Comparison of ENCODE assay signal across 16 cellular contexts in genomic region chr9:38000332-38000731, GRCh38.
DNase-seq lines count a peak whose midpoint lies in the region; ATAC-seq and TF ChIP-seq lines count a peak whose summit lies in the region.
"Had no signal": no experiment of that assay in that cellular context is flagged by ENCODE, and none has a peak within 500 bp of the region (broad histone marks: within the 10 kb centered on the region; RNA-seq: fewer than 3 reads in every experiment).

No MANE protein-coding gene starts in this region.

- TF ChIP-seq RAD21 in HCT116 (IDR thresholded peaks at IDR 0.05; ENCODE audit: low read depth), result no peak

- H3K27me3 ChIP-seq in HCT116 (ENCODE audit: insufficient read depth, low read length) (no peaks in the 10 kb centered on the region), RWPE2 (ENCODE audit: insufficient read depth, poor library complexity, severe bottlenecking) (no peaks in the 10 kb centered on the region), gastrocnemius medialis (no peaks in the 10 kb centered on the region), right cardiac atrium (ENCODE audit: control insufficient read depth, insufficient read depth) (no peaks in the 10 kb centered on the region)
- H3K27me3 ChIP-seq: foreskin keratinocyte had no signal

- H2AFZ ChIP-seq in HCT116 (ENCODE audit: low read depth, low read length, poor library complexity, severe bottlenecking), result no peak overlapping the region

- peak overlapping the region; percentile 58 for H3K27ac Mint-ChIP-seq in stimulated activated memory B cell treated with anti-CD40 and anti-IgM and Interleukin-4, amounts not matched to agents 10 μg/mL and 1 μg/mL and 100 μg/mL, for 72 hours
- H3K27ac Mint-ChIP-seq: activated naive CD4-positive, alpha-beta T cell treated with anti-CD3 and anti-CD28 coated beads, Interleukin-2, amount 50 U/mL, for 24 hours had no signal

- intact Hi-C loops in HCT116 (cut with micrococcal nuclease) (no loop called here), gastrocnemius medialis (cut with DNase I; ENCODE audit: low total_unique reads) (no loop called here), right cardiac atrium (cut with DNase I) (no loop called here)

- H3K36me3 ChIP-seq in HCT116 (ENCODE audit: control insufficient read depth in 1 of 2, insufficient read depth in 2 of 2, low read length in 2 of 2) (no peaks in the 10 kb centered on the region), RWPE2 (ENCODE audit: low read depth) (peaks cover 2% of the 10 kb centered on the region), gastrocnemius medialis (no peaks in the 10 kb centered on the region)
- H3K36me3 ChIP-seq: lower lobe of right lung had no signal

- H3K4me3 ChIP-seq in HCT116 (replicated peaks in 1 of 2; ENCODE audit: low read depth in 1 of 2, low read length in 2 of 2) (no peak overlapping the region; a peak in 1 of 4 replicates), RWPE2 (ENCODE audit: severe bottlenecking) (no peak overlapping the region), epithelial cell of proximal tubule (ENCODE audit: low read depth, low read length) (no peak overlapping the region), gastrocnemius medialis (no peak overlapping the region), right cardiac atrium (ENCODE audit: low read length) (no peak overlapping the region)
- H3K4me3 ChIP-seq: lower lobe of right lung had no signal

- H3K9ac ChIP-seq in HCT116 (ENCODE audit: low read length), result peak overlapping the region; percentile 51

- TF ChIP-seq POLR2A in HCT116 (IDR thresholded peaks at IDR 0.05; ENCODE audit: borderline replicate concordance, extremely low read depth, insufficient read depth, insufficient read length), result no peak
- TF ChIP-seq POLR2A in gastrocnemius medialis (IDR thresholded peaks at IDR 0.05), result no peak

- H3K9me2 ChIP-seq in HCT116 (ENCODE audit: insufficient read depth), result no peaks in the 10 kb centered on the region

- no peaks in the 10 kb centered on the region for H3K9me3 Mint-ChIP-seq in stimulated activated memory B cell treated with anti-CD40 and anti-IgM and Interleukin-4, amounts not matched to agents 10 μg/mL and 1 μg/mL and 100 μg/mL, for 72 hours
- H3K9me3 Mint-ChIP-seq: activated naive CD4-positive, alpha-beta T cell treated with anti-CD3 and anti-CD28 coated beads, Interleukin-2, amount 50 U/mL, for 24 hours; CD14-positive monocyte; nephron had no signal

- CTCF ChIA-PET in HCT116 (lab: Charles Lee), result interaction anchor here (2.2 kb wide), 1 partner anchor 87 kb away, joined by 10 read pairs; no protein-coding TSS in a partner anchor

- H3K79me2 ChIP-seq in HCT116 (ENCODE audit: insufficient read depth, low read length), result peaks cover 82% of the 10 kb centered on the region

- H4K20me1 ChIP-seq in HCT116 (ENCODE audit: insufficient read depth), result no peaks in the 10 kb centered on the region; the same call in 1 of the 2 replicates

- DNase-seq in HCT116 (ENCODE audit: low read depth, low spot score), result no peak
- no peak for DNase-seq in RWPE2 (ENCODE audit: low spot score)
- DNase-seq in epithelial cell of proximal tubule (ENCODE audit: low read depth), result no peak
- no peak for DNase-seq in gastrocnemius medialis
- DNase-seq in right cardiac atrium, result no peak
- DNase-seq: activated T-cell treated with anti-CD3 and anti-CD28 coated beads for 4 hours, lower lobe of right lung, NCI-H2171 treated with DMSO at 0.1 percent for 48 hours, retina, SIG-M5 had no signal

- no peaks in the 10 kb centered on the region for H3K36me3 Mint-ChIP-seq in stimulated activated memory B cell treated with anti-CD40 and anti-IgM and Interleukin-4, amounts not matched to agents 10 μg/mL and 1 μg/mL and 100 μg/mL, for 72 hours
- H3K36me3 Mint-ChIP-seq: activated naive CD4-positive, alpha-beta T cell treated with anti-CD3 and anti-CD28 coated beads, Interleukin-2, amount 50 U/mL, for 24 hours had no signal

- no peak overlapping the region for H3K4me3 Mint-ChIP-seq in stimulated activated memory B cell treated with anti-CD40 and anti-IgM and Interleukin-4, amounts not matched to agents 10 μg/mL and 1 μg/mL and 100 μg/mL, for 72 hours
- H3K4me3 Mint-ChIP-seq: activated naive CD4-positive, alpha-beta T cell treated with anti-CD3 and anti-CD28 coated beads, Interleukin-2, amount 50 U/mL, for 24 hours; CD14-positive monocyte; nephron had no signal

- RAD21 ChIA-PET in HCT116 (lab: Charles Lee; ENCODE audit: low non-redundant PET in 1 of 2, low total read pairs in 2 of 2, uncharacterized antibody in 2 of 2, unreplicated experiment in 2 of 2), result no interaction called here

- in situ Hi-C loops in gastrocnemius medialis (cut with MboI; ENCODE audit: low sequenced_read_pairs in 4 of 4), result no loop called here

- WGBS in right cardiac atrium, result 95% methylated on average over 9 of the region's 9 CpGs

- TF ChIP-seq CTCF in HCT116 (IDR thresholded peaks at IDR 0.05 in 2 of 3, conservative IDR thresholded peaks at IDR 0.05 in 1 of 3; ENCODE audit: borderline replicate concordance in 1 of 3, insufficient read depth in 1 of 3, low read depth in 2 of 3, low read length in 2 of 3) (peak in 2 of 3 experiments; percentile 50 to 57; a peak in 4 of 6 replicates), RWPE2 (IDR thresholded peaks at IDR 0.05; ENCODE audit: poor library complexity, severe bottlenecking) (peak; percentile 4), epithelial cell of proximal tubule (conservative IDR thresholded peaks at IDR 0.05; ENCODE audit: low read depth, low read length) (peak; percentile 23), gastrocnemius medialis (IDR thresholded peaks at IDR 0.05 in 4 of 5, conservative IDR thresholded peaks at IDR 0.05 in 1 of 5) (no peak)

- peaks cover 22 to 77% of the 10 kb centered on the region in 2 experiments for H3K4me1 ChIP-seq in HCT116 (ENCODE audit: control insufficient read depth in 1 of 2, insufficient read depth in 2 of 2, low read length in 2 of 2)
- peaks cover 34% of the 10 kb centered on the region for H3K4me1 ChIP-seq in RWPE2 (ENCODE audit: insufficient read depth, poor library complexity, severe bottlenecking)
- H3K4me1 ChIP-seq in gastrocnemius medialis, result peaks cover 8 to 15% of the 10 kb centered on the region in 2 donors
- peaks cover 18% of the 10 kb centered on the region for H3K4me1 ChIP-seq in right cardiac atrium (ENCODE audit: control insufficient read depth, insufficient read depth, low read length)

- H3K27ac ChIP-seq in HCT116 (ENCODE audit: low read depth, low read length) (peak overlapping the region; percentile 53), RWPE2 (ENCODE audit: poor library complexity, severe bottlenecking) (peak overlapping the region; percentile 95), gastrocnemius medialis (no peak overlapping the region), right cardiac atrium (ENCODE audit: low read length) (no peak overlapping the region)
- H3K27ac ChIP-seq: foreskin keratinocyte, lower lobe of right lung had no signal

- H3K4me1 Mint-ChIP-seq in stimulated activated memory B cell treated with anti-CD40 and anti-IgM and Interleukin-4, amounts not matched to agents 10 μg/mL and 1 μg/mL and 100 μg/mL, for 72 hours, result peaks cover 25% of the 10 kb centered on the region
- H3K4me1 Mint-ChIP-seq: activated naive CD4-positive, alpha-beta T cell treated with anti-CD3 and anti-CD28 coated beads, Interleukin-2, amount 50 U/mL, for 24 hours had no signal

- H3K9me3 ChIP-seq in HCT116 (ENCODE audit: control insufficient read depth in 1 of 2, insufficient read depth in 1 of 2, low read depth in 1 of 2, low read length in 2 of 2) (no peaks in the 10 kb centered on the region), RWPE2 (ENCODE audit: severe bottlenecking) (no peaks in the 10 kb centered on the region), gastrocnemius medialis (no peaks in the 10 kb centered on the region), right cardiac atrium (ENCODE audit: control insufficient read depth, low read length) (no peaks in the 10 kb centered on the region)
- H3K9me3 ChIP-seq: lower lobe of right lung had no signal

- peak; percentile 64 for ATAC-seq in HCT116
- no peak for ATAC-seq in RWPE2 (ENCODE audit: low read depth)
- no peak for ATAC-seq in stimulated activated memory B cell treated with anti-CD40 and anti-IgM and Interleukin-4, amounts not matched to agents 10 μg/mL and 1 μg/mL and 100 μg/mL, for 72 hours
- ATAC-seq in gastrocnemius medialis, result no peak
- ATAC-seq in GM21528 (IDR thresholded peaks at IDR 0.05; ENCODE audit: low FRiP score, unreplicated experiment), result no peak
- no peak for ATAC-seq in right cardiac atrium
- ATAC-seq: lower lobe of right lung had no signal

- no peaks in the 10 kb centered on the region for H3K27me3 Mint-ChIP-seq in stimulated activated memory B cell treated with anti-CD40 and anti-IgM and Interleukin-4, amounts not matched to agents 10 μg/mL and 1 μg/mL and 100 μg/mL, for 72 hours
- H3K27me3 Mint-ChIP-seq: activated naive CD4-positive, alpha-beta T cell treated with anti-CD3 and anti-CD28 coated beads, Interleukin-2, amount 50 U/mL, for 24 hours had no signal

- BruUV-seq in HCT116 (replicated peaks; lab: Mats Ljungman, UMichigan), result no TSS peak

- H3K4me2 ChIP-seq in HCT116 (ENCODE audit: low read length), result peak overlapping the region; percentile 70

- POLR2A ChIA-PET in HCT116 (lab: Charles Lee), result no interaction called here

TF ChIP-seq in HCT116, 20 proteins besides CTCF, POLR2A, EP300 and RAD21 (continues in another document):
- TF ChIP-seq CBX3 (IDR thresholded peaks at IDR 0.05; ENCODE audit: low read depth) (no peak), ZBTB33 (IDR thresholded peaks at IDR 0.05; ENCODE audit: extremely low read depth, insufficient replicate concordance, low read length) (no peak), ZFX (IDR thresholded peaks at IDR 0.05) (no peak), ZNF274 (IDR thresholded peaks at IDR 0.05; ENCODE audit: low read depth, low read length) (no peak), YY1 (IDR thresholded peaks at IDR 0.05; ENCODE audit: extremely low read depth, insufficient replicate concordance, low read depth, low read length) (no peak), SIN3A (IDR thresholded peaks at IDR 0.05; ENCODE audit: low read depth) (no peak), FOSL1 (IDR thresholded peaks at IDR 0.05; ENCODE audit: low read depth) (no peak), POLR2AphosphoS5 (IDR thresholded peaks at IDR 0.05; ENCODE audit: low read depth, low read length) (no peak)

Comparison
In these comparisons a context has a peak if more than half of its experiments do, and no peak if none do; other contexts are left out.
1. H3K27ac ChIP-seq: peak in HCT116 (single experiment) and RWPE2 (single experiment); none in gastrocnemius medialis (0 of 4) and right cardiac atrium (single experiment).
2. CTCF ChIP-seq: peak in HCT116 (2 of 3), RWPE2 (single experiment) and epithelial cell of proximal tubule (single experiment); none in gastrocnemius medialis (0 of 5).